9 cellular contexts compared by ENCODE assay signal in genomic region chr19:41871573-41872383, GRCh38. TPM values are rescaled to one million over a fixed set of nuclear protein-coding genes. Genes with fewer than 3 reads are reported as not detected.
DNase-seq lines count a peak whose midpoint lies in the region; ATAC-seq lines count a peak whose summit lies in the region.
"Had no signal": no experiment of that assay in that cellular context is flagged by ENCODE, and none has a peak within 500 bp of the region (broad histone marks: within the 10 kb centered on the region; RNA-seq: fewer than 3 reads in every experiment).

No MANE protein-coding gene starts in this region.

- H3K27me3 Mint-ChIP-seq in T-helper 17 cell: no peaks in the 10 kb centered on the region
- H3K27me3 Mint-ChIP-seq in effector memory CD8-positive, alpha-beta T cell: no peaks in the 10 kb centered on the region

- no peaks in the 10 kb centered on the region for H3K9me3 Mint-ChIP-seq in effector memory CD8-positive, alpha-beta T cell

- H3K27ac Mint-ChIP-seq in T-helper 17 cell: peak overlapping the region; percentile 97
- peak overlapping the region; percentile 98 to 99 for H3K27ac Mint-ChIP-seq in effector memory CD8-positive, alpha-beta T cell

- H3K4me1 Mint-ChIP-seq in T-helper 17 cell: peaks cover 50% of the 10 kb centered on the region
- peaks cover 45 to 47% of the 10 kb centered on the region in 2 donors for H3K4me1 Mint-ChIP-seq in effector memory CD8-positive, alpha-beta T cell (ENCODE audit: low read depth in 2 of 2)

- ATAC-seq in GM18867 (IDR thresholded peaks at IDR 0.05; ENCODE audit: unreplicated experiment) (peak; percentile 51), HG02973 (IDR thresholded peaks at IDR 0.05; ENCODE audit: unreplicated experiment) (peak; percentile 47), T-helper 17 cell (peak; percentile 43), HG03139 (IDR thresholded peaks at IDR 0.05; ENCODE audit: unreplicated experiment) (no peak), HG03280 (IDR thresholded peaks at IDR 0.05; ENCODE audit: unreplicated experiment) (no peak)
- ATAC-seq in effector memory CD8-positive, alpha-beta T cell (replicated peaks): peak; percentile 59

- peak; percentile 23 to 47 (median 30) for DNase-seq in T-helper 17 cell
- DNase-seq in effector memory CD8-positive, alpha-beta T cell: peak; percentile 61 to 69 (median 64)
- DNase-seq in stimulated activated CD4-positive, alpha-beta T cell treated with anti-CD3 and anti-CD28 coated beads, TNF-alpha, amount 100 ng/mL, for 24 hours (ENCODE audit: low read depth in 3 of 3): peak in 2 of 3 experiments; percentile 40 to 69
- no peak for DNase-seq in DMS79 treated with DMSO at 0.1 percent for 48 hours (lab: John Stamatoyannopoulos, UW)

- H3K9me3 ChIP-seq in T-helper 17 cell (ENCODE audit: control insufficient read depth, low read length, poor library complexity, severe bottlenecking): no peaks in the 10 kb centered on the region
- H3K9me3 ChIP-seq: SJSA1 had no signal

- peak overlapping the region; percentile 87 for H3K4me3 Mint-ChIP-seq in T-helper 17 cell
- peak overlapping the region; percentile 85 to 90 for H3K4me3 Mint-ChIP-seq in effector memory CD8-positive, alpha-beta T cell

- H3K36me3 Mint-ChIP-seq in T-helper 17 cell (ENCODE audit: low read depth): peaks cover 3% of the 10 kb centered on the region
- H3K36me3 Mint-ChIP-seq in effector memory CD8-positive, alpha-beta T cell (ENCODE audit: insufficient read depth): peaks cover 53% of the 10 kb centered on the region

RNA-seq across cellular contexts. Expression of gene CD79A, which starts 5.3 kb away (rescaled TPM):
- 10 to 100 TPM in 1 of 2 donors, 1 to 10 TPM in 1; 1.6 to 27.3 TPM for total RNA-seq in T-helper 17 cell

RNA-seq across cellular contexts. Expression of gene ARHGEF1, which starts 11.2 kb away (rescaled TPM):
- total RNA-seq in T-helper 17 cell: 100 to 1,000 TPM; 929 to 961 TPM

RNA-seq across cellular contexts. Expression of gene RPS19, which starts 11.7 kb away (rescaled TPM):
- total RNA-seq in T-helper 17 cell: 1,000 to 10,000 TPM; 3,299 to 3,349 TPM

RNA-seq across cellular contexts. Expression of gene DMRTC2, which starts 26.9 kb away (rescaled TPM):
- not detected for total RNA-seq in T-helper 17 cell
- total RNA-seq: SJSA1 had no signal

RNA-seq across cellular contexts. Expression of gene LYPD4, which starts 27.3 kb away (rescaled TPM):
- total RNA-seq in T-helper 17 cell: not detected
- total RNA-seq: SJSA1 had no signal

Comparison
In these comparisons a context has a peak if more than half of its experiments do, and no peak if none do; other contexts are left out.
1. ATAC-seq: peak in GM18867 (single experiment), HG02973 (single experiment), T-helper 17 cell (single experiment) and effector memory CD8-positive, alpha-beta T cell (single experiment); none in HG03139 (single experiment) and HG03280 (single experiment).